ENCODE assay signal across 23 cellular contexts in genomic region chr4:61837395-61837794, GRCh38.
"Had no signal": no experiment of that assay in that cellular context is flagged by ENCODE, and none has a peak within 500 bp of the region (broad histone marks: within the 10 kb centered on the region; RNA-seq: fewer than 3 reads in every experiment).

No MANE protein-coding gene starts in this region.

- H3K27me3 ChIP-seq: cardiac muscle cell had no signal

- DNase-seq: activated B cell treated with CpG ODN at 0.5 μM for 24 hours; activated CD4-positive, alpha-beta T cell treated with anti-CD3 and anti-CD28 coated beads for 1 hour; activated CD4-positive, alpha-beta T cell treated with anti-CD3 and anti-CD28 coated beads, Interleukin-2, amount 10 ng/mL, durations not matched to agents 24 days and 14 days; activated CD4-positive, alpha-beta T cell treated with anti-CD3 and anti-CD28 coated beads, Interleukin-2, amount 50 U/mL, for 48 hours; activated CD8-positive, alpha-beta memory T cell treated with anti-CD3 and anti-CD28 coated beads, Interleukin-2, amount 10 ng/mL, durations not matched to agents 7 days and 5 days; activated gamma-delta T cell; activated naive CD4-positive, alpha-beta T cell treated with anti-CD3 and anti-CD28 coated beads for 36 hours; activated T-cell treated with anti-CD3 and anti-CD28 coated beads, Interleukin-2, amount 50 U/mL, for 48 hours; amygdala; NCI-H1092 treated with DMSO at 0.1 percent for 48 hours; NCI-H1436; NCI-H1694 treated with DMSO at 0.1 percent for 48 hours; NCI-H2029 treated with DMSO at 0.1 percent for 48 hours; NCI-H345; NCI-H510A treated with DMSO at 0.1 percent for 48 hours; PC-9; RPMI8226; T-cell; T-helper 2 cell; T1000 had no signal

- H3K4me3 ChIP-seq: cardiac muscle cell, PC-9, SK-N-MC had no signal

- H3K9ac ChIP-seq: KMS-11 had no signal

- H3K36me3 ChIP-seq: cardiac muscle cell had no signal

- H3K27ac ChIP-seq: cardiac muscle cell, KMS-11, PC-9, SK-N-MC had no signal
